Comparison of ENCODE assay signal across 8 cellular contexts in the genomic region with DNA sequence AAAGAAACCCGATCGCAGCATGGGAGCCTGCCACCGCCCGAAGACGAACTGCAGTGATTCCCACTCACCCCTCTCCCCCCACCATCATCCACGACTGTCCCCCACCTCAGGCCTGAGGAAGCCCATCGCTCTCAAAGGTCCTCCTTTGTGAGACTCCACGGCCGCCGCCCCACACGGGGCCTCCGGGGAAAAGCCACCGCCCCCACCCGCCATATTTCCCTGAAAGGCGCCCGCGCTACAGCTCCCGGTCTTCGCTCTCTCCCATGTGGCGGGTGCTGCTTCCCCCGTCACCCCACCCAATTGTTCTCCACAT. TPM values are rescaled to one million over a fixed set of nuclear protein-coding genes. Genes with fewer than 3 reads are reported as not detected.
DNase-seq lines count a peak whose midpoint lies in the region; ATAC-seq lines count a peak whose summit lies in the region.

No MANE protein-coding gene starts in this region.

- H3K27me3 ChIP-seq in skeletal muscle satellite cell (ENCODE audit: control insufficient read depth, insufficient read depth, low read length), result no peaks in the 10 kb centered on the region

- H3K36me3 ChIP-seq in skeletal muscle satellite cell (ENCODE audit: insufficient read depth, low read length), result peaks cover 14% of the 10 kb centered on the region

- no peaks in the 10 kb centered on the region for H3K9me3 Mint-ChIP-seq in activated naive CD4-positive, alpha-beta T cell treated with anti-CD3 and anti-CD28 coated beads, Interleukin-2, amount 50 U/mL, for 72 hours

- peaks cover 24 to 44% of the 10 kb centered on the region in 2 donors for H3K36me3 Mint-ChIP-seq in activated naive CD4-positive, alpha-beta T cell treated with anti-CD3 and anti-CD28 coated beads, Interleukin-2, amount 50 U/mL, for 72 hours

- H3K9me3 ChIP-seq in skeletal muscle satellite cell (replicated peaks; ENCODE audit: low read length), result no peaks in the 10 kb centered on the region

- H3K4me1 ChIP-seq in skeletal muscle satellite cell (ENCODE audit: control insufficient read depth, insufficient read depth, low read length), result peaks cover 28% of the 10 kb centered on the region

- peak overlapping the region; percentile 94 to 100 for H3K27ac Mint-ChIP-seq in activated naive CD4-positive, alpha-beta T cell treated with anti-CD3 and anti-CD28 coated beads, Interleukin-2, amount 50 U/mL, for 72 hours

- H3K4me2 ChIP-seq in skeletal muscle satellite cell (ENCODE audit: low read length), result peak overlapping the region; percentile 84

- DNase-seq in DMS 273 (lab: John Stamatoyannopoulos, UW; ENCODE audit: unreplicated experiment) (peak; percentile 69), DMS 273 treated with DMSO at 0.1 percent for 48 hours (lab: John Stamatoyannopoulos, UW) (no peak), left ventricle myocardium superior (peak; percentile 74), NCI-H1694 treated with DMSO at 0.1 percent for 48 hours (lab: John Stamatoyannopoulos, UW) (no peak)
- DNase-seq in activated naive CD4-positive, alpha-beta T cell treated with anti-CD3 and anti-CD28 coated beads, Interleukin-2, amount 50 U/mL, for 72 hours (ENCODE audit: low spot score in 2 of 2), result no peak

- intact Hi-C loops in left ventricle myocardium superior (cut with micrococcal nuclease), result no loop called here

- peak overlapping the region; percentile 96 for H3K4me3 ChIP-seq in skeletal muscle satellite cell (ENCODE audit: low read length)

- H3K9ac ChIP-seq in skeletal muscle satellite cell (ENCODE audit: low read depth, low read length), result peak overlapping the region; percentile 100

- ATAC-seq in HG03280 (IDR thresholded peaks at IDR 0.05; ENCODE audit: unreplicated experiment), result peak; percentile 21
- peak; percentile 10 to 36 for ATAC-seq in activated naive CD4-positive, alpha-beta T cell treated with anti-CD3 and anti-CD28 coated beads, Interleukin-2, amount 50 U/mL, for 72 hours
- peak; percentile 56 for ATAC-seq in left ventricle myocardium superior
- ATAC-seq in GM19328 (IDR thresholded peaks at IDR 0.05; ENCODE audit: unreplicated experiment), result no peak

RNA-seq across cellular contexts. Expression of gene YWHAE, which starts 0.7 kb away (rescaled TPM):
- total RNA-seq in activated naive CD4-positive, alpha-beta T cell treated with anti-CD3 and anti-CD28 coated beads, Interleukin-2, amount 50 U/mL, for 72 hours, result 100 to 1,000 TPM; 301 to 497 TPM
- 620 TPM for total RNA-seq in left ventricle myocardium superior
- total RNA-seq in skeletal muscle satellite cell (2012; rRNA removed), result 623 and 650 TPM in 2 replicates

RNA-seq across cellular contexts. Expression of gene CRK, which starts 56.7 kb away (rescaled TPM):
- total RNA-seq in activated naive CD4-positive, alpha-beta T cell treated with anti-CD3 and anti-CD28 coated beads, Interleukin-2, amount 50 U/mL, for 72 hours, result 10 to 100 TPM; 12.5 to 17.7 TPM
- 37.9 TPM for total RNA-seq in left ventricle myocardium superior
- total RNA-seq in skeletal muscle satellite cell (2012; rRNA removed), result 83.4 and 85.0 TPM in 2 replicates

Comparison
In these comparisons a context has a peak if more than half of its experiments do, and no peak if none do; other contexts are left out.
1. DNase-seq: peak in DMS 273 (single experiment) and left ventricle myocardium superior (single experiment); none in DMS 273 treated with DMSO at 0.1 percent for 48 hours (single experiment), activated naive CD4-positive, alpha-beta T cell treated with anti-CD3 and anti-CD28 coated beads, Interleukin-2, amount 50 U/mL, for 72 hours (0 of 2) and NCI-H1694 treated with DMSO at 0.1 percent for 48 hours (single experiment).